9 cellular contexts compared by ENCODE assay signal in genomic region chr3:16496408-16497222, GRCh38.
A peak's percentile ranks its signal among the peaks of the same experiment; 100 is the strongest.
DNase-seq lines count a peak whose midpoint lies in the region; ATAC-seq and TF ChIP-seq lines count a peak whose summit lies in the region.
"Had no signal": no experiment of that assay in that cellular context is flagged by ENCODE, and none has a peak within 500 bp of the region (broad histone marks: within the 10 kb centered on the region; RNA-seq: fewer than 3 reads in every experiment).

No MANE protein-coding gene starts in this region.

- no peaks in the 10 kb centered on the region for H3K4me1 ChIP-seq in RWPE2 (ENCODE audit: insufficient read depth, poor library complexity, severe bottlenecking)

- no peaks in the 10 kb centered on the region for H3K9me3 Mint-ChIP-seq in activated naive CD4-positive, alpha-beta T cell treated with anti-CD3 and anti-CD28 coated beads, Interleukin-2, amount 10 ng/mL, durations not matched to agents 7 days and 5 days
- no peaks in the 10 kb centered on the region for H3K9me3 Mint-ChIP-seq in stimulated activated naive B cell treated with anti-CD40 and anti-IgM and Interleukin-4, amounts not matched to agents 10 μg/mL and 1 μg/mL and 100 μg/mL, for 72 hours

- no peak overlapping the region for H3K4me3 ChIP-seq in RWPE2 (ENCODE audit: severe bottlenecking)

- no peaks in the 10 kb centered on the region for H3K27me3 Mint-ChIP-seq in activated naive CD4-positive, alpha-beta T cell treated with anti-CD3 and anti-CD28 coated beads, Interleukin-2, amount 10 ng/mL, durations not matched to agents 7 days and 5 days
- no peaks in the 10 kb centered on the region for H3K27me3 Mint-ChIP-seq in stimulated activated naive B cell treated with anti-CD40 and anti-IgM and Interleukin-4, amounts not matched to agents 10 μg/mL and 1 μg/mL and 100 μg/mL, for 72 hours

- in situ Hi-C loops in GM13977 (cut with MboI; ENCODE audit: low pct_unique_long_range_greater_than_20kb, low sequenced_read_pairs, unreplicated experiment) (no loop called here), KBM-7 (cut with MboI; ENCODE audit: low pct_unique_long_range_greater_than_20kb, low sequenced_read_pairs) (no loop called here)

- no peak for TF ChIP-seq CTCF in RWPE2 (IDR thresholded peaks at IDR 0.05; ENCODE audit: poor library complexity, severe bottlenecking)
- TF ChIP-seq CTCF in GM13977 (IDR thresholded peaks at IDR 0.05; ENCODE audit: extremely low read depth, insufficient read depth, missing control alignments), result no peak

- H3K27ac Mint-ChIP-seq in activated naive CD4-positive, alpha-beta T cell treated with anti-CD3 and anti-CD28 coated beads, Interleukin-2, amount 10 ng/mL, durations not matched to agents 7 days and 5 days, result peak overlapping the region; percentile 77
- H3K27ac Mint-ChIP-seq in stimulated activated naive B cell treated with anti-CD40 and anti-IgM and Interleukin-4, amounts not matched to agents 10 μg/mL and 1 μg/mL and 100 μg/mL, for 72 hours, result peak overlapping the region; percentile 84

- no peak overlapping the region for H3K4me3 Mint-ChIP-seq in activated naive CD4-positive, alpha-beta T cell treated with anti-CD3 and anti-CD28 coated beads, Interleukin-2, amount 10 ng/mL, durations not matched to agents 7 days and 5 days
- peak overlapping the region; percentile 39 to 64 for H3K4me3 Mint-ChIP-seq in stimulated activated naive B cell treated with anti-CD40 and anti-IgM and Interleukin-4, amounts not matched to agents 10 μg/mL and 1 μg/mL and 100 μg/mL, for 72 hours

- no peaks in the 10 kb centered on the region for H3K36me3 ChIP-seq in RWPE2 (ENCODE audit: low read depth)

- peaks cover 39% of the 10 kb centered on the region for H3K36me3 Mint-ChIP-seq in activated naive CD4-positive, alpha-beta T cell treated with anti-CD3 and anti-CD28 coated beads, Interleukin-2, amount 10 ng/mL, durations not matched to agents 7 days and 5 days
- peaks cover 61 to 90% of the 10 kb centered on the region in 2 donors for H3K36me3 Mint-ChIP-seq in stimulated activated naive B cell treated with anti-CD40 and anti-IgM and Interleukin-4, amounts not matched to agents 10 μg/mL and 1 μg/mL and 100 μg/mL, for 72 hours

- no peak overlapping the region for H3K27ac ChIP-seq in RWPE2 (ENCODE audit: poor library complexity, severe bottlenecking)

- H3K9me3 ChIP-seq in RWPE2 (ENCODE audit: severe bottlenecking), result no peaks in the 10 kb centered on the region

- H3K4me1 Mint-ChIP-seq in activated naive CD4-positive, alpha-beta T cell treated with anti-CD3 and anti-CD28 coated beads, Interleukin-2, amount 10 ng/mL, durations not matched to agents 7 days and 5 days, result peaks cover 57% of the 10 kb centered on the region
- H3K4me1 Mint-ChIP-seq in stimulated activated naive B cell treated with anti-CD40 and anti-IgM and Interleukin-4, amounts not matched to agents 10 μg/mL and 1 μg/mL and 100 μg/mL, for 72 hours, result peaks cover 54 to 78% of the 10 kb centered on the region in 2 donors

- DNase-seq in activated naive CD4-positive, alpha-beta T cell treated with anti-CD3 and anti-CD28 coated beads, Interleukin-2, amount 10 ng/mL, durations not matched to agents 7 days and 5 days, result no peak
- no peak for DNase-seq in activated naive CD4-positive, alpha-beta T cell (lab: John Stamatoyannopoulos, UW)
- DNase-seq in RWPE2 (ENCODE audit: low spot score) (no peak), anterior cingulate cortex (lab: John Stamatoyannopoulos, UW) (no peak), GM13977 (ENCODE audit: low spot score) (no peak), KBM-7 (no peak)
- DNase-seq in stimulated activated naive B cell treated with anti-CD40 and anti-IgM and Interleukin-4, amounts not matched to agents 10 μg/mL and 1 μg/mL and 100 μg/mL, for 72 hours, result no peak
- DNase-seq: C1 segment of cervical spinal cord had no signal

- CTCF ChIA-PET in activated naive CD4-positive, alpha-beta T cell treated with anti-CD3 and anti-CD28 coated beads, Interleukin-2, amount 10 ng/mL, durations not matched to agents 7 days and 5 days (lab: Charles Lee), result interaction anchor here (1.2 to 2.2 kb wide), 3 partner anchors 14 to 19 kb away, joined by 3 to 6 read pairs (median 6); no protein-coding TSS in a partner anchor

- H3K27me3 ChIP-seq in RWPE2 (ENCODE audit: insufficient read depth, poor library complexity, severe bottlenecking), result no peaks in the 10 kb centered on the region

- peak; percentile 69 for ATAC-seq in HG02798 (IDR thresholded peaks at IDR 0.05; ENCODE audit: poor library complexity, unreplicated experiment)
- ATAC-seq in RWPE2 (ENCODE audit: low read depth), result peak; percentile 66; the same call in 2 of the 3 replicates
- peak; percentile 75 to 76 for ATAC-seq in stimulated activated naive B cell treated with anti-CD40 and anti-IgM and Interleukin-4, amounts not matched to agents 10 μg/mL and 1 μg/mL and 100 μg/mL, for 72 hours (replicated peaks)
